In the genomic region with DNA sequence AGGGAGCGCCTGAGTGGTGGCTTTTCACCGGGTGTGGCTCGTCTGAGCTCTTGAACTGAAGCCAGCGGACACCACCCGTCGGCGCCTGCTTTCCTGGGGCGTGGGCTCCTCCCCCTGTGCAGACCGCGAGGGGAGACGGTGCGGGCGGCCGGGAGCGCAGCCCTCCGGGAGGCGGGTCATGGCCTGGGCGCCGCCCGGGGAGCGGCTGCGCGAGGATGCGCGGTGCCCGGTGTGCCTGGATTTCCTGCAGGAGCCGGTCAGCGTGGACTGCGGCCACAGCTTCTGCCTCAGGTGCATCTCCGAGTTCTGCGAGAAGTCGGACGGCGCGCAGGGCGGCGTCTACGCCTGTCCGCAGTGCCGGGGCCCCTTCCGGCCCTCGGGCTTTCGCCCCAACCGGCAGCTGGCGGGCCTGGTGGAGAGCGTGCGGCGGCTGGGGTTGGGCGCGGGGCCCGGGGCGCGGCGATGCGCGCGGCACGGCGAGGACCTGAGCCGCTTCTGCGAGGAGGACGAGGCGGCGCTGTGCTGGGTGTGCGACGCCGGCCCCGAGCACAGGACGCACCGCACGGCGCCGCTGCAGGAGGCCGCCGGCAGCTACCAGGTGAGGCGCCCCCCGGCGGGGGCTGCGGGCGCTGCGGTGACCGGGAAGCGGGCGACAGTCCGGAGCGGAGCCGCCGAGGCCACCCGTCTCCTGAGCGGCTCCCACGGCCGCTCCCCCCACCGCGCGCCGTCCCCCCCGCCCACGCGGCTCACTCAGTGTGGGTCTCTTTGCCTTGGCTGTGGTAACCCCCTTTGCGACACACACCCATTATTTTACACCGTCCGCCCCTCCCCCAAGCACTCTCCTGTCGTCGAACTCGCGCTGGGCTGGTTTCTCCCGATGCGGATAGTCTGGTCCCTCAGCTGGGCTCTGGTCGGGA, we compare ENCODE assay signal across 8 cellular contexts. TPM values are rescaled to one million over a fixed set of nuclear protein-coding genes. Genes with fewer than 3 reads are reported as not detected.
DNase-seq lines count a peak whose midpoint lies in the region; ATAC-seq and TF ChIP-seq lines count a peak whose summit lies in the region.

A gene with protein sequence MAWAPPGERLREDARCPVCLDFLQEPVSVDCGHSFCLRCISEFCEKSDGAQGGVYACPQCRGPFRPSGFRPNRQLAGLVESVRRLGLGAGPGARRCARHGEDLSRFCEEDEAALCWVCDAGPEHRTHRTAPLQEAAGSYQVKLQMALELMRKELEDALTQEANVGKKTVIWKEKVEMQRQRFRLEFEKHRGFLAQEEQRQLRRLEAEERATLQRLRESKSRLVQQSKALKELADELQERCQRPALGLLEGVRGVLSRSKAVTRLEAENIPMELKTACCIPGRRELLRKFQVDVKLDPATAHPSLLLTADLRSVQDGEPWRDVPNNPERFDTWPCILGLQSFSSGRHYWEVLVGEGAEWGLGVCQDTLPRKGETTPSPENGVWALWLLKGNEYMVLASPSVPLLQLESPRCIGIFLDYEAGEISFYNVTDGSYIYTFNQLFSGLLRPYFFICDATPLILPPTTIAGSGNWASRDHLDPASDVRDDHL (plus strand): TSS at position 119 of the 917 bp plus-strand sequence. CDS start 60 bp downstream, at position 179.

- H3K9ac ChIP-seq in SK-N-MC (ENCODE audit: insufficient read length), result peak within 1 kb of the TSS; percentile 47
- no peak within 1 kb of the TSS for H3K9ac ChIP-seq in Karpas-422 (ENCODE audit: low read length)

- POLR2A ChIA-PET in naive thymus-derived CD4-positive, alpha-beta T cell (lab: Charles Lee), result interaction anchor here (0.6 kb wide), 1 partner anchor 86 kb away, joined by 3 read pairs; no protein-coding TSS in a partner anchor

- peak within 1 kb of the TSS in 4 of 9 donors; percentile 25 to 46 (median 36) for H3K27ac Mint-ChIP-seq in naive thymus-derived CD4-positive, alpha-beta T cell

- H3K9me3 Mint-ChIP-seq in naive thymus-derived CD4-positive, alpha-beta T cell, result peaks cover 0 to 1% (median 0%) of the 10 kb centered on the region in 11 donors

- peaks cover 43 to 70% (median 59%) of the 10 kb centered on the region in 5 donors for H3K27me3 Mint-ChIP-seq in naive thymus-derived CD4-positive, alpha-beta T cell

- intact Hi-C loops in dorsolateral prefrontal cortex (cut with DNase I), result no loop called here
- intact Hi-C loops in naive thymus-derived CD4-positive, alpha-beta T cell (cut with micrococcal nuclease), result loop anchor here in 1 of 2 donors (5.0 kb wide), 1 partner anchor 50 kb away; no protein-coding TSS in a partner anchor

- H3K4me3 ChIP-seq in HAP-1, result peak within 1 kb of the TSS; percentile 55
- H3K4me3 ChIP-seq in SK-N-MC, result peak within 1 kb of the TSS; percentile 80
- peak within 1 kb of the TSS; percentile 4 to 65 (median 49) for H3K4me3 ChIP-seq in dorsolateral prefrontal cortex
- H3K4me3 ChIP-seq in naive thymus-derived CD4-positive, alpha-beta T cell (ENCODE audit: low read length), result peak within 1 kb of the TSS; percentile 13
- H3K4me3 ChIP-seq in Karpas-422 (ENCODE audit: low read length), result no peak within 1 kb of the TSS

- no peak within 1 kb of the TSS for H3K27ac ChIP-seq in SK-N-MC
- H3K27ac ChIP-seq in dorsolateral prefrontal cortex, result peak within 1 kb of the TSS in 1 of 59 donors; percentile 7
- no peak within 1 kb of the TSS for H3K27ac ChIP-seq in naive thymus-derived CD4-positive, alpha-beta T cell (ENCODE audit: low read depth, low read length)
- H3K27ac ChIP-seq in Karpas-422 (ENCODE audit: low read length), result no peak within 1 kb of the TSS

- TF ChIP-seq CTCF in dorsolateral prefrontal cortex (IDR thresholded peaks at IDR 0.05 in 54 of 56, conservative IDR thresholded peaks at IDR 0.05 in 2 of 56; ENCODE audit: low read depth in 1 of 56, partially characterized antibody in 56 of 56), result peak in 7 of 56 donors; percentile 10 to 26 (median 16)

- no peaks in the 10 kb centered on the region for H3K36me3 Mint-ChIP-seq in naive thymus-derived CD4-positive, alpha-beta T cell

- CTCF ChIA-PET in naive thymus-derived CD4-positive, alpha-beta T cell (lab: Charles Lee), result no interaction called here

- no peaks in the 10 kb centered on the region for H3K79me2 ChIP-seq in Karpas-422 (ENCODE audit: low read length)

- peak; percentile 71 for ATAC-seq in naive thymus-derived CD4-positive, alpha-beta T cell

- in situ Hi-C loops in HAP-1 (cut with MboI; ENCODE audit: low sequenced_read_pairs), result no loop called here

- H3K4me3 Mint-ChIP-seq in naive thymus-derived CD4-positive, alpha-beta T cell, result peak within 1 kb of the TSS; percentile 71 to 87 (median 80)

- H3K9me2 ChIP-seq in Karpas-422 (replicated peaks; ENCODE audit: insufficient read depth, low read length), result no peaks in the 10 kb centered on the region

- H3K27me3 ChIP-seq in HAP-1 (ENCODE audit: low read depth) (no peaks in the 10 kb centered on the region), dorsolateral prefrontal cortex (peaks cover 0 to 38% (median 21%) of the 10 kb centered on the region in 45 donors), Karpas-422 (ENCODE audit: low read length) (no peaks in the 10 kb centered on the region)
- H3K27me3 ChIP-seq in naive thymus-derived CD4-positive, alpha-beta T cell (ENCODE audit: control insufficient read depth in 2 of 2, insufficient read depth in 2 of 2, low read length in 2 of 2), result peaks cover 0 to 6% of the 10 kb centered on the region in 2 donors

- H3K4me1 ChIP-seq in HAP-1 (peaks cover 5% of the 10 kb centered on the region; the same call in 1 of the 2 replicates), Karpas-422 (ENCODE audit: low read length) (no peaks in the 10 kb centered on the region)
- no peaks in the 10 kb centered on the region for H3K4me1 ChIP-seq in naive thymus-derived CD4-positive, alpha-beta T cell (ENCODE audit: control insufficient read depth in 2 of 2, insufficient read depth in 2 of 2, low read length in 2 of 2)

- H3K9me3 ChIP-seq in HAP-1 (no peaks in the 10 kb centered on the region), SK-N-MC (ENCODE audit: low read depth, low read length) (no peaks in the 10 kb centered on the region), Karpas-422 (ENCODE audit: low read length) (no peaks in the 10 kb centered on the region)
- H3K9me3 ChIP-seq in naive thymus-derived CD4-positive, alpha-beta T cell (ENCODE audit: control insufficient read depth in 2 of 3, low read length in 3 of 3), result no peaks in the 10 kb centered on the region

- peak; percentile 23 for DNase-seq in DMS114 treated with DMSO at 0.1 percent for 48 hours (lab: John Stamatoyannopoulos, UW; ENCODE audit: unreplicated experiment)
- peak; percentile 75 to 86 for DNase-seq in HAP-1 (ENCODE audit: low spot score in 2 of 2)
- no peak for DNase-seq in SK-N-MC (ENCODE audit: low read depth, low spot score)
- DNase-seq in dorsolateral prefrontal cortex, result peak in 1 of 10 donors; percentile 42
- peak in 6 of 9 donors; percentile 4 to 53 (median 10) for DNase-seq in naive thymus-derived CD4-positive, alpha-beta T cell
- DNase-seq in Karpas-422, result no peak
- DNase-seq in mucosa of gallbladder (ENCODE audit: low spot score), result no peak
- DNase-seq in SHP77 treated with DMSO at 0.1 percent for 48 hours (lab: John Stamatoyannopoulos, UW), result no peak

- H2AFZ ChIP-seq in Karpas-422 (ENCODE audit: low read length), result no peak within 1 kb of the TSS

- no peaks in the 10 kb centered on the region for H4K20me1 ChIP-seq in Karpas-422 (ENCODE audit: insufficient read depth, low read depth, low read length)

- peaks cover 6 to 17% (median 11%) of the 10 kb centered on the region in 7 donors for H3K4me1 Mint-ChIP-seq in naive thymus-derived CD4-positive, alpha-beta T cell

- no peak within 1 kb of the TSS for H3K4me2 ChIP-seq in Karpas-422 (ENCODE audit: low read depth, low read length, poor library complexity, severe bottlenecking)

- H3K36me3 ChIP-seq in HAP-1 (replicated peaks), result no peaks in the 10 kb centered on the region
- no peaks in the 10 kb centered on the region for H3K36me3 ChIP-seq in SK-N-MC (ENCODE audit: insufficient read depth, low read length)
- H3K36me3 ChIP-seq in naive thymus-derived CD4-positive, alpha-beta T cell (ENCODE audit: control insufficient read depth in 2 of 3, insufficient read depth in 3 of 3, low read length in 3 of 3), result no peaks in the 10 kb centered on the region
- H3K36me3 ChIP-seq in Karpas-422 (ENCODE audit: insufficient read depth, low read length), result no peaks in the 10 kb centered on the region

RNA-seq across cellular contexts. Expression of the gene that starts here (rescaled TPM):
- 1 to 10 TPM in 118 of 120 experiments, under 1 TPM in 2; 0.87 to 5.9 (median 2.6) TPM for total RNA-seq in dorsolateral prefrontal cortex
- 1 to 10 TPM in 2 of 5 experiments, under 1 TPM in 2, not detected in 1; 0.24 to 2.1 (median 0.65) TPM for total RNA-seq in naive thymus-derived CD4-positive, alpha-beta T cell
- under 1 TPM; 0.15 to 0.17 TPM for polyA plus RNA-seq in naive thymus-derived CD4-positive, alpha-beta T cell
- not detected in 2 replicates for total RNA-seq in Karpas-422 (2014; rRNA removed; shearing (Covaris generic); ENCODE audit: low replicate concordance)
- 0.66 TPM for total RNA-seq in mucosa of gallbladder

Comparison
In these comparisons a context has a peak if more than half of its experiments do, and no peak if none do; other contexts are left out.
1. DNase-seq: peak in DMS114 treated with DMSO at 0.1 percent for 48 hours (single experiment), HAP-1 (2 of 2) and naive thymus-derived CD4-positive, alpha-beta T cell (6 of 9); none in SK-N-MC (single experiment), Karpas-422 (single experiment), mucosa of gallbladder (single experiment) and SHP77 treated with DMSO at 0.1 percent for 48 hours (single experiment).